ENCODE assay signal across 8 cellular contexts in genomic region chr6:7312616-7313504, GRCh38. TPM values are rescaled to one million over a fixed set of nuclear protein-coding genes. Genes with fewer than 3 reads are reported as not detected.
A peak's percentile ranks its signal among the peaks of the same experiment; 100 is the strongest.
DNase-seq lines count a peak whose midpoint lies in the region; ATAC-seq and TF ChIP-seq lines count a peak whose summit lies in the region.

Gene SSR1 (minus strand): TSS chr6:7313199. CDS start chr6:7313120, 79 bp downstream.

- peak within 1 kb of the TSS; percentile 96 for H3K4me3 Mint-ChIP-seq in activated CD4-positive, alpha-beta T cell treated with anti-CD3 and anti-CD28 coated beads, Interleukin-2, amount 10 ng/mL, durations not matched to agents 24 days and 14 days

- DNase-seq in BJ (ENCODE audit: low read depth) (peak; percentile 73), NCI-H526 treated with DMSO at 0.1 percent for 48 hours (lab: John Stamatoyannopoulos, UW) (peak; percentile 93), coronary artery (ENCODE audit: low spot score) (peak; percentile 98)
- DNase-seq in activated CD4-positive, alpha-beta T cell treated with anti-CD3 and anti-CD28 coated beads, Interleukin-2, amount 10 ng/mL, durations not matched to agents 24 days and 14 days, result peak; percentile 99
- DNase-seq in stimulated activated CD4-positive, alpha-beta T cell treated with anti-CD3 and anti-CD28 coated beads, Interleukin-1b, Interleukin-23, amount 100 ng/mL, for 4 hours (ENCODE audit: low read depth in 2 of 2), result peak; percentile 85 to 90

- intact Hi-C loops in activated CD4-positive, alpha-beta T cell treated with anti-CD3 and anti-CD28 coated beads, Interleukin-2, amount 10 ng/mL, durations not matched to agents 24 days and 14 days (cut with micrococcal nuclease), result loop anchor here (1.0 to 10.0 kb wide), 6 partner anchors 36 to 1122 kb away; partner anchors contain the start of genes BLOC1S5, CAGE1, EEF1E1 and RIOK1

- H3K9me3 Mint-ChIP-seq in activated CD4-positive, alpha-beta T cell treated with anti-CD3 and anti-CD28 coated beads, Interleukin-2, amount 10 ng/mL, durations not matched to agents 24 days and 14 days, result no peaks in the 10 kb centered on the region

- H3K27me3 Mint-ChIP-seq in activated CD4-positive, alpha-beta T cell treated with anti-CD3 and anti-CD28 coated beads, Interleukin-2, amount 10 ng/mL, durations not matched to agents 24 days and 14 days, result no peaks in the 10 kb centered on the region

- H3K27ac Mint-ChIP-seq in activated CD4-positive, alpha-beta T cell treated with anti-CD3 and anti-CD28 coated beads, Interleukin-2, amount 10 ng/mL, durations not matched to agents 24 days and 14 days, result peak within 1 kb of the TSS; percentile 98

- H3K27ac ChIP-seq in coronary artery (peak within 1 kb of the TSS; percentile 94 to 98), layer of hippocampus (ENCODE audit: low read depth, low read length) (peak within 1 kb of the TSS; percentile 92)

- peaks cover 38% of the 10 kb centered on the region for H3K36me3 Mint-ChIP-seq in activated CD4-positive, alpha-beta T cell treated with anti-CD3 and anti-CD28 coated beads, Interleukin-2, amount 10 ng/mL, durations not matched to agents 24 days and 14 days (ENCODE audit: low read depth)

- peak within 1 kb of the TSS; percentile 72 for H3K4me3 ChIP-seq in BJ (ENCODE audit: low read depth, low read length)
- peak within 1 kb of the TSS; percentile 97 for H3K4me3 ChIP-seq in coronary artery

- CTCF ChIA-PET in BJ (lab: Yijun Ruan, JAX), result no interaction called here

- TF ChIP-seq CTCF in BJ (IDR thresholded peaks at IDR 0.05; ENCODE audit: insufficient read depth, low read depth, low read length) (no peak), coronary artery (IDR thresholded peaks at IDR 0.05) (no peak)

- H3K27me3 ChIP-seq in BJ (ENCODE audit: control insufficient read depth, insufficient read depth, low read length), result no peaks in the 10 kb centered on the region
- H3K27me3 ChIP-seq in layer of hippocampus (ENCODE audit: control insufficient read depth, insufficient read depth, low read length), result no peaks in the 10 kb centered on the region

- ATAC-seq in GM19324 (IDR thresholded peaks at IDR 0.05; ENCODE audit: low FRiP score, unreplicated experiment), result peak; percentile 99
- peak; percentile 93 for ATAC-seq in HG03469 (IDR thresholded peaks at IDR 0.05; ENCODE audit: unreplicated experiment)

- POLR2A ChIA-PET in BJ (lab: Charles Lee), result interaction anchor here (0.6 to 0.7 kb wide), 3 partner anchors 203 to 604 kb away, joined by 3 to 11 read pairs (median 4); no protein-coding TSS in a partner anchor

- H3K4me1 Mint-ChIP-seq in activated CD4-positive, alpha-beta T cell treated with anti-CD3 and anti-CD28 coated beads, Interleukin-2, amount 10 ng/mL, durations not matched to agents 24 days and 14 days, result peaks cover 38% of the 10 kb centered on the region

- peaks cover 7% of the 10 kb centered on the region for H3K36me3 ChIP-seq in BJ (ENCODE audit: control insufficient read depth, insufficient read depth, low read length)

RNA-seq across cellular contexts. Expression of gene SSR1, which starts in this region (rescaled TPM):
- 173 and 215 TPM in 2 replicates for polyA plus RNA-seq in BJ (2011; rRNA removed)
- polyA minus RNA-seq in BJ (2011; rRNA and poly(A)+ RNA removed), result 72.3 and 90.9 TPM in 2 replicates
- 157 and 162 TPM in 2 replicates for total RNA-seq in activated CD4-positive, alpha-beta T cell treated with anti-CD3 and anti-CD28 coated beads, Interleukin-2, amount 10 ng/mL, durations not matched to agents 24 days and 14 days

Comparison
In these comparisons a context has a peak if more than half of its experiments do, and no peak if none do; other contexts are left out.
1. Peak in every context shown above with its lines: DNase-seq, ATAC-seq, H3K4me3 ChIP-seq and H3K27ac ChIP-seq.